Comparison of ENCODE assay signal across 1 cellular context in the genomic region with DNA sequence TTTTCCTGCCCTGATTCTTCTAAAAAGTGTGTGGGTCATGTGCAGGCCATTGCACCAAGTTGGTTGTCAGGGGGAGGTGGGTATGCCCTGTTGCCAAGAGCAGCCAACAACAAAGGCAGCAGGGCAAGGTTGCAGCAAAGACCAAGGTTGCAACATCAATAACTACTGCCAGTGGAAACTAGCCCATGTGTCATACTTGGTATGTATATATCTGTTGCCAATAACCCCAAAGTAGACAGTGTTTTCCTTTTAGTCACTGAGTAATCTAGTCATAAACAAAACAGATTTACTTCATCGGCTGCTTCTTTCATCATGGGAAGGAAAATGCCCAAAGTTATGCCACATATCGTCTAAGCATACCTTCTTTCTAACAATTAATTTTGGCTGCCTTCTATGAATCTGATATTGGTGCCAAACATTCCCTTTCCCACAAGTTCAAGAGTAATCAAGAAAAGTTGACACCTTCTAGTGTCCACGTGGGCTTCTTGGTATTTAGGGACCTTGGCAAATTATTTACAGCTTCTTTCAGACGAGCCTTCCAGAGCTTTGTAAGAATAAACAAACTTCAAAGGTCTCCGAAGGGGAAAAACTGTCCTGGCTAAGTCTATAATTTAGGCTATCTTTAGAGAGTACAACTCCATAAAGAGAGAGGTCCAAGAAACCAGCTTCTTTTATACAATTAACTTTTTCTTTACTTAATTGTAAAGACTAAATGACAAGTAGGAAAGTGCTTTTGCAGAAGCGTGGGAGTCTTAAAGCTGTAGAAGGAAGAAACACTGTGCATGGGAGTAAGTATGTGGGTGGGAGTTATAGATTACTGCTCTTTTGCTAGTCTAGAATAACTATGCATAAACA.
TF ChIP-seq lines count a peak whose summit lies in the region.

No MANE protein-coding gene starts in this region.

TF ChIP-seq in HepG2, 621 proteins besides CTCF, POLR2A, EP300 and RAD21 (continued from another document and continues in another):
- TF ChIP-seq TRIM22 (IDR thresholded peaks at IDR 0.05) (no peak), MAFG (CRISPR knock-in tag; IDR thresholded peaks at IDR 0.05) (no peak), NFIB (CRISPR knock-in tag; IDR thresholded peaks at IDR 0.05; ENCODE audit: borderline replicate concordance) (no peak), HOXD1 (CRISPR knock-in tag; IDR thresholded peaks at IDR 0.05) (no peak), RFXANK (CRISPR knock-in tag; IDR thresholded peaks at IDR 0.05) (no peak), NFE2 (CRISPR knock-in tag; IDR thresholded peaks at IDR 0.05) (no peak), AKAP8 (CRISPR knock-in tag; IDR thresholded peaks at IDR 0.05) (no peak), GABPA (IDR thresholded peaks at IDR 0.05; ENCODE audit: low read depth, low read length) (no peak), GABPA (CRISPR knock-in tag; IDR thresholded peaks at IDR 0.05; ENCODE audit: low read depth) (no peak), RBM22 (optimal IDR thresholded peaks at IDR 0.05; ENCODE audit: low read length) (no peak), AKNA (CRISPR knock-in tag; IDR thresholded peaks at IDR 0.05; ENCODE audit: borderline replicate concordance) (no peak), CENPT (CRISPR knock-in tag; IDR thresholded peaks at IDR 0.05; ENCODE audit: low read depth) (no peak), TBP (CRISPR knock-in tag; IDR thresholded peaks at IDR 0.05) (no peak), PRMT3 (CRISPR knock-in tag; IDR thresholded peaks at IDR 0.05; ENCODE audit: borderline replicate concordance, low read depth) (no peak), CHD2 (IDR thresholded peaks at IDR 0.05; ENCODE audit: low read depth, low read length) (no peak), SP140L (CRISPR knock-in tag; IDR thresholded peaks at IDR 0.05; ENCODE audit: borderline replicate concordance) (no peak), MXD4 (CRISPR knock-in tag; IDR thresholded peaks at IDR 0.05) (no peak), MAFK (conservative IDR thresholded peaks at IDR 0.05 in 1 of 2, IDR thresholded peaks at IDR 0.05 in 1 of 2; ENCODE audit: low read length in 2 of 2) (no peak), PRDM10 (CRISPR knock-in tag; IDR thresholded peaks at IDR 0.05; ENCODE audit: low read depth) (peak; percentile 79), ZNF264 (CRISPR knock-in tag; IDR thresholded peaks at IDR 0.05) (no peak)
- TF ChIP-seq, protein P1, sequence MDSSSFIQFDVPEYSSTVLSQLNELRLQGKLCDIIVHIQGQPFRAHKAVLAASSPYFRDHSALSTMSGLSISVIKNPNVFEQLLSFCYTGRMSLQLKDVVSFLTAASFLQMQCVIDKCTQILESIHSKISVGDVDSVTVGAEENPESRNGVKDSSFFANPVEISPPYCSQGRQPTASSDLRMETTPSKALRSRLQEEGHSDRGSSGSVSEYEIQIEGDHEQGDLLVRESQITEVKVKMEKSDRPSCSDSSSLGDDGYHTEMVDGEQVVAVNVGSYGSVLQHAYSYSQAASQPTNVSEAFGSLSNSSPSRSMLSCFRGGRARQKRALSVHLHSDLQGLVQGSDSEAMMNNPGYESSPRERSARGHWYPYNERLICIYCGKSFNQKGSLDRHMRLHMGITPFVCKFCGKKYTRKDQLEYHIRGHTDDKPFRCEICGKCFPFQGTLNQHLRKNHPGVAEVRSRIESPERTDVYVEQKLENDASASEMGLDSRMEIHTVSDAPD (CRISPR knock-in tag; IDR thresholded peaks at IDR 0.05), result no peak
- TF ChIP-seq, protein P2, sequence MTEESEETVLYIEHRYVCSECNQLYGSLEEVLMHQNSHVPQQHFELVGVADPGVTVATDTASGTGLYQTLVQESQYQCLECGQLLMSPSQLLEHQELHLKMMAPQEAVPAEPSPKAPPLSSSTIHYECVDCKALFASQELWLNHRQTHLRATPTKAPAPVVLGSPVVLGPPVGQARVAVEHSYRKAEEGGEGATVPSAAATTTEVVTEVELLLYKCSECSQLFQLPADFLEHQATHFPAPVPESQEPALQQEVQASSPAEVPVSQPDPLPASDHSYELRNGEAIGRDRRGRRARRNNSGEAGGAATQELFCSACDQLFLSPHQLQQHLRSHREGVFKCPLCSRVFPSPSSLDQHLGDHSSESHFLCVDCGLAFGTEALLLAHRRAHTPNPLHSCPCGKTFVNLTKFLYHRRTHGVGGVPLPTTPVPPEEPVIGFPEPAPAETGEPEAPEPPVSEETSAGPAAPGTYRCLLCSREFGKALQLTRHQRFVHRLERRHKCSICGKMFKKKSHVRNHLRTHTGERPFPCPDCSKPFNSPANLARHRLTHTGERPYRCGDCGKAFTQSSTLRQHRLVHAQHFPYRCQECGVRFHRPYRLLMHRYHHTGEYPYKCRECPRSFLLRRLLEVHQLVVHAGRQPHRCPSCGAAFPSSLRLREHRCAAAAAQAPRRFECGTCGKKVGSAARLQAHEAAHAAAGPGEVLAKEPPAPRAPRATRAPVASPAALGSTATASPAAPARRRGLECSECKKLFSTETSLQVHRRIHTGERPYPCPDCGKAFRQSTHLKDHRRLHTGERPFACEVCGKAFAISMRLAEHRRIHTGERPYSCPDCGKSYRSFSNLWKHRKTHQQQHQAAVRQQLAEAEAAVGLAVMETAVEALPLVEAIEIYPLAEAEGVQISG (CRISPR knock-in tag; IDR thresholded peaks at IDR 0.05), result no peak
- TF ChIP-seq, protein P3, sequence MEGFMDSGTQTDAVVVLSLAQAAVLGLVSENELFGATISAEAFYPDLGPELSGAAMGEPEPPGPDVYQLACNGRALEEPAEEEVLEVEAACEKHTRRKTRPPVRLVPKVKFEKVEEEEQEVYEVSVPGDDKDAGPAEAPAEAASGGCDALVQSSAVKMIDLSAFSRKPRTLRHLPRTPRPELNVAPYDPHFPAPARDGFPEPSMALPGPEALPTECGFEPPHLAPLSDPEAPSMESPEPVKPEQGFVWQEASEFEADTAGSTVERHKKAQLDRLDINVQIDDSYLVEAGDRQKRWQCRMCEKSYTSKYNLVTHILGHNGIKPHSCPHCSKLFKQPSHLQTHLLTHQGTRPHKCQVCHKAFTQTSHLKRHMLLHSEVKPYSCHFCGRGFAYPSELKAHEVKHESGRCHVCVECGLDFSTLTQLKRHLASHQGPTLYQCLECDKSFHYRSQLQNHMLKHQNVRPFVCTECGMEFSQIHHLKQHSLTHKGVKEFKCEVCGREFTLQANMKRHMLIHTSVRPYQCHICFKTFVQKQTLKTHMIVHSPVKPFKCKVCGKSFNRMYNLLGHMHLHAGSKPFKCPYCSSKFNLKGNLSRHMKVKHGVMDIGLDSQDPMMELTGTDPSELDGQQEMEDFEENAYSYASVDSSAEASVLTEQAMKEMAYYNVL (CRISPR knock-in tag; IDR thresholded peaks at IDR 0.05; ENCODE audit: borderline replicate concordance), result no peak
- TF ChIP-seq, protein P4, sequence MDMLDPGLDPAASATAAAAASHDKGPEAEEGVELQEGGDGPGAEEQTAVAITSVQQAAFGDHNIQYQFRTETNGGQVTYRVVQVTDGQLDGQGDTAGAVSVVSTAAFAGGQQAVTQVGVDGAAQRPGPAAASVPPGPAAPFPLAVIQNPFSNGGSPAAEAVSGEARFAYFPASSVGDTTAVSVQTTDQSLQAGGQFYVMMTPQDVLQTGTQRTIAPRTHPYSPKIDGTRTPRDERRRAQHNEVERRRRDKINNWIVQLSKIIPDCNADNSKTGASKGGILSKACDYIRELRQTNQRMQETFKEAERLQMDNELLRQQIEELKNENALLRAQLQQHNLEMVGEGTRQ (IDR thresholded peaks at IDR 0.05; ENCODE audit: low read depth, low read length), result peak; percentile 15; the same call in 1 of the 2 replicates
- TF ChIP-seq, protein P4 (CRISPR knock-in tag; IDR thresholded peaks at IDR 0.05; ENCODE audit: borderline replicate concordance), result no peak; the same call in 1 of the 2 replicates
- TF ChIP-seq, protein P5, sequence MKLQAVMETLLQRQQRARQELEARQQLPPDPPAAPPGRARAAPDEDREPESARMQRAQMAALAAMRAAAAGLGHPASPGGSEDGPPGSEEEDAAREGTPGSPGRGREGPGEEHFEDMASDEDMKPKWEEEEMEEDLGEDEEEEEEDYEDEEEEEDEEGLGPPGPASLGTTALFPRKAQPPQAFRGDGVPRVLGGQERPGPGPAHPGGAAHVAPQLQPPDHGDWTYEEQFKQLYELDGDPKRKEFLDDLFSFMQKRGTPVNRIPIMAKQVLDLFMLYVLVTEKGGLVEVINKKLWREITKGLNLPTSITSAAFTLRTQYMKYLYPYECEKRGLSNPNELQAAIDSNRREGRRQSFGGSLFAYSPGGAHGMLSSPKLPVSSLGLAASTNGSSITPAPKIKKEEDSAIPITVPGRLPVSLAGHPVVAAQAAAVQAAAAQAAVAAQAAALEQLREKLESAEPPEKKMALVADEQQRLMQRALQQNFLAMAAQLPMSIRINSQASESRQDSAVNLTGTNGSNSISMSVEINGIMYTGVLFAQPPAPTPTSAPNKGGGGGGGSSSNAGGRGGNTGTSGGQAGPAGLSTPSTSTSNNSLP (IDR thresholded peaks at IDR 0.05; ENCODE audit: low read depth, low read length), result peak; percentile 82
